Comparison of ENCODE assay signal across 23 cellular contexts in genomic region chr2:239470151-239470900, GRCh38.
"Had no signal": no experiment of that assay in that cellular context is flagged by ENCODE, and none has a peak within 500 bp of the region (broad histone marks: within the 10 kb centered on the region; RNA-seq: fewer than 3 reads in every experiment).

No MANE protein-coding gene starts in this region.

- H3K9me3 Mint-ChIP-seq: activated CD4-positive, alpha-beta memory T cell treated with anti-CD3 and anti-CD28 coated beads, Interleukin-2, amount 10 ng/mL, durations not matched to agents 7 days and 5 days; activated CD4-positive, alpha-beta T cell treated with anti-CD3 and anti-CD28 coated beads, Interleukin-2, amount 10 ng/mL, durations not matched to agents 24 days and 14 days; naive thymus-derived CD4-positive, alpha-beta T cell had no signal

- DNase-seq: activated CD4-positive, alpha-beta memory T cell treated with anti-CD3 and anti-CD28 coated beads, Interleukin-2, amount 10 ng/mL, durations not matched to agents 7 days and 5 days; activated CD4-positive, alpha-beta T cell treated with anti-CD3 and anti-CD28 coated beads, Interleukin-2, amount 10 ng/mL, durations not matched to agents 24 days and 14 days; activated gamma-delta T cell; activated naive CD4-positive, alpha-beta T cell treated with anti-CD3 and anti-CD28 coated beads, Interleukin-2, amount 50 U/mL, for 16 hours; amniotic stem cell; brain microvascular endothelial cell; caudate nucleus; effector memory CD4-positive, alpha-beta T cell; left colon; midbrain; naive thymus-derived CD4-positive, alpha-beta T cell; nucleus accumbens; SK-N-SH; stimulated activated CD4-positive, alpha-beta T cell treated with anti-CD3 and anti-CD28 coated beads, Interleukin-12 subunit alpha, Interleukin-12 subunit beta, amount 100 ng/mL, for 4 hours; stimulated activated CD4-positive, alpha-beta T cell treated with anti-CD3 and anti-CD28 coated beads, Interleukin-4, amount 100 ng/mL, for 1 hour; stimulated activated naive CD8-positive, alpha-beta T cell treated with anti-CD3 and anti-CD28 coated beads, Interleukin-15, Interleukin-2, amounts not matched to agents 100 U/mL and 50 U/mL, for 24 hours; SW 1271; T-helper 17 cell; T1000; WERI-Rb-1 had no signal

- H3K4me3 Mint-ChIP-seq: activated CD4-positive, alpha-beta memory T cell treated with anti-CD3 and anti-CD28 coated beads, Interleukin-2, amount 10 ng/mL, durations not matched to agents 7 days and 5 days; activated CD4-positive, alpha-beta T cell treated with anti-CD3 and anti-CD28 coated beads, Interleukin-2, amount 10 ng/mL, durations not matched to agents 24 days and 14 days; naive thymus-derived CD4-positive, alpha-beta T cell; T-helper 17 cell had no signal

- H3K36me3 Mint-ChIP-seq: naive thymus-derived CD4-positive, alpha-beta T cell had no signal

- H3K27ac Mint-ChIP-seq: activated CD4-positive, alpha-beta memory T cell treated with anti-CD3 and anti-CD28 coated beads, Interleukin-2, amount 10 ng/mL, durations not matched to agents 7 days and 5 days; activated CD4-positive, alpha-beta T cell treated with anti-CD3 and anti-CD28 coated beads, Interleukin-2, amount 10 ng/mL, durations not matched to agents 24 days and 14 days; T-helper 17 cell had no signal

- H3K4me1 Mint-ChIP-seq: activated CD4-positive, alpha-beta memory T cell treated with anti-CD3 and anti-CD28 coated beads, Interleukin-2, amount 10 ng/mL, durations not matched to agents 7 days and 5 days; activated CD4-positive, alpha-beta T cell treated with anti-CD3 and anti-CD28 coated beads, Interleukin-2, amount 10 ng/mL, durations not matched to agents 24 days and 14 days; naive thymus-derived CD4-positive, alpha-beta T cell had no signal

- ATAC-seq: activated CD4-positive, CD25-positive, alpha-beta regulatory T cell treated with anti-CD3 and anti-CD28 coated beads, Interleukin-2, amount 50 U/mL, for 24 hours; gastroesophageal sphincter; left colon; naive thymus-derived CD4-positive, alpha-beta T cell; right lobe of liver; stimulated activated naive CD8-positive, alpha-beta T cell treated with anti-CD3 and anti-CD28 coated beads, Interleukin-15, Interleukin-2, amounts not matched to agents 100 U/mL and 50 U/mL, for 24 hours; T-helper 17 cell had no signal
